Comparison of ENCODE assay signal across 11 cellular contexts in the genomic region with DNA sequence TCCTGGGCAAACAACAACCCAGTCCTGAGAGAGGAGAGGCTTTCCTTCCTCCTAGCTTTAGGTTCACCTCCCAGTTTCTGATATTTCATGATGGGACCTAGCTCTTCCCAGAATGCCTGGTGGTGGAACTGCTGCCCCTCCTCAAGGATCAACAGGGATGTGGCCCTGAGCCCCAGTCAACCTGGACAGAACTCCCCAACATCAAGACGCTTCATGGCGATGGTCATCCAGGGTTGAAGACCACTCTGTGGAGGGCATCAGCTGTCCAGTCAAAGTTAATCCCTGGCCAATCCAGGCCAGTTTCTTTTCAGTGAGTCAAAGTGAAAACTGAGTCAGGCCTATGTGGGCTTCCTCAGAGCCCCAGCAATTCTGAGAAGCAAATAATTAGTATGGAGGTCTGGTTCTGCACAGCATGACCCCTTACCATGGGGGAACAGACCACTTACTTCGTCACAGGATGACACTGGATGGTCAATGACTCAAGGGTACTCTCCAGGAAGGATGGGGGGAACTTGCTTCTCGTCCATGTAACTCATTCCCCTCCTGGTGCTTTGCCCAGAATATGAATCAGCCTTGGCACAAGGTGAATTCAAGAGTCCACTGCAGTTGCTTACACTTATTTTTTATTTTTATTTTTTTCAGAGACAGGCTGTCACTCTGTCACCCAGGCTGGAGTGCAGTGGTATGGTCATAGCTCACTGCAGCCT. TPM values are rescaled to one million over a fixed set of nuclear protein-coding genes. Genes with fewer than 3 reads are reported as not detected.
DNase-seq lines count a peak whose midpoint lies in the region; ATAC-seq and TF ChIP-seq lines count a peak whose summit lies in the region.
"Had no signal": no experiment of that assay in that cellular context is flagged by ENCODE, and none has a peak within 500 bp of the region (broad histone marks: within the 10 kb centered on the region; RNA-seq: fewer than 3 reads in every experiment).

No MANE protein-coding gene starts in this region.

- in situ Hi-C loops in astrocyte of the cerebellum (cut with HindIII; ENCODE audit: low sequenced_read_pairs) = no loop called here
- in situ Hi-C loops in GM13977 (cut with MboI; ENCODE audit: low pct_unique_long_range_greater_than_20kb, low sequenced_read_pairs, unreplicated experiment) = no loop called here

- no peak overlapping the region for H3K4me3 ChIP-seq in AG10803 (ENCODE audit: low read length)
- H3K4me3 ChIP-seq in astrocyte of the cerebellum (ENCODE audit: low read depth, low read length) = no peak overlapping the region

- no peak for ATAC-seq in HG03139 (IDR thresholded peaks at IDR 0.05; ENCODE audit: unreplicated experiment)

- TF ChIP-seq CTCF in AG10803 (conservative IDR thresholded peaks at IDR 0.05; ENCODE audit: low read length) (no peak), astrocyte of the cerebellum (IDR thresholded peaks at IDR 0.05; ENCODE audit: low read depth, low read length, missing control alignments) (no peak), GM13977 (IDR thresholded peaks at IDR 0.05; ENCODE audit: extremely low read depth, insufficient read depth, missing control alignments) (no peak)

- DNase-seq in AG10803 (ENCODE audit: low read depth) (peak; percentile 85), HCEC 1CT (peak; percentile 76), astrocyte of the cerebellum (ENCODE audit: low read depth) (peak; percentile 98), mesenteric fat pad (ENCODE audit: low spot score) (peak; percentile 43), pons (ENCODE audit: low spot score) (no peak), GM13977 (ENCODE audit: low spot score) (no peak), OCI-M1 (lab: John Stamatoyannopoulos, UW) (no peak)
- DNase-seq: activated T-cell treated with anti-CD3 and anti-CD28 coated beads for 4 hours, hypothalamus, mesendoderm had no signal

RNA-seq across cellular contexts. Expression of a gene that starts 14.7 kb away (rescaled TPM):
- total RNA-seq in mesenteric fat pad = 14.4 TPM

RNA-seq across cellular contexts. Expression of a gene that starts 41.7 kb away (rescaled TPM):
- 51.5 TPM for total RNA-seq in mesenteric fat pad

RNA-seq across cellular contexts. Expression of a gene that starts 41.8 kb away (rescaled TPM):
- not detected for total RNA-seq in mesenteric fat pad

RNA-seq across cellular contexts. Expression of a gene that starts 57.0 kb away (rescaled TPM):
- not detected for total RNA-seq in mesenteric fat pad

Comparison
In these comparisons a context has a peak if more than half of its experiments do, and no peak if none do; other contexts are left out.
1. DNase-seq: peak in AG10803 (single experiment), HCEC 1CT (single experiment), astrocyte of the cerebellum (single experiment) and mesenteric fat pad (single experiment); none in pons (single experiment), GM13977 (single experiment) and OCI-M1 (single experiment).